ENCODE assay signal across 21 cellular contexts in the genomic region with DNA sequence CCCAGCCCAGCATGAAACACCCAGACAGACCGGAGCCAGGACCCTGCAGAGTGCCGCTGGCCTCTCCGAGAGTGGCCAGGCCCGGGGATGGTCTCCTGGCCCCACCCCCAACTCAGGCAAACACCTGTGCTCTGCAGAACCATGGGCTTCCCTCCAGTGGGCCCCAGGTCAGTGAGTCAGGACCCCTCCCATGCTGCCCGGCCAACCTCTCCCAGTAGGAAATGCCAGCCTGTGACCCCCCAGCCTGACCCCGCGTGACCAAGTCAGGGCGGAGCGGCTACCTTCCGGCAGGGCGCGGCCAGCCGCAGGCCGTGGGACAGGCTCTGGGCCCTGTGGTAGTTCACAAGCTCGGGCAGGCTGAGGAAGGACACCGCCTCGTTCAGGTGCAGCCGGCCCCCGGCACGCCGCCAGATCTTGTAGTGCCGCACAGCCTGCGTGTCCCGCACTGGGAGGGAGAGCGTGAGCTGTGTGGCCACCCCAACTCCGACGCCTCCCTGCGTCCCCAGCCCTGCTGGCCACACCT. TPM values are rescaled to one million over a fixed set of nuclear protein-coding genes. Genes with fewer than 3 reads are reported as not detected.
DNase-seq lines count a peak whose midpoint lies in the region; ATAC-seq, FAIRE-seq and TF ChIP-seq lines count a peak whose summit lies in the region.
"Had no signal": no experiment of that assay in that cellular context is flagged by ENCODE, and none has a peak within 500 bp of the region (broad histone marks: within the 10 kb centered on the region; RNA-seq: fewer than 3 reads in every experiment).

No MANE protein-coding gene starts in this region.

- H3K9ac ChIP-seq in BLaER1 = no peak overlapping the region

- H3K4me1 ChIP-seq in BLaER1 = peaks cover 76% of the 10 kb centered on the region
- H3K4me1 ChIP-seq in osteoblast (ENCODE audit: insufficient read depth, low read length) = peaks cover 8% of the 10 kb centered on the region
- H3K4me1 ChIP-seq in uterus = no peaks in the 10 kb centered on the region

- H4K20me1 ChIP-seq in BLaER1 (no peaks in the 10 kb centered on the region; the same call in 1 of the 2 replicates), osteoblast (ENCODE audit: insufficient read depth, low read length) (no peaks in the 10 kb centered on the region)

- H3K4me2 ChIP-seq in BLaER1 = peak overlapping the region; percentile 77
- H3K4me2 ChIP-seq in osteoblast (ENCODE audit: insufficient read depth, low read length) = no peak overlapping the region

- no peaks in the 10 kb centered on the region for H3K79me2 ChIP-seq in osteoblast (ENCODE audit: insufficient read depth, low read length)

- TF ChIP-seq POLR2A in uterus (IDR thresholded peaks at IDR 0.05) (no peak), H54 (IDR thresholded peaks at IDR 0.05; ENCODE audit: low read depth, low read length) (no peak)

- no peak for TF ChIP-seq CTCF in epithelial cell of esophagus (IDR thresholded peaks at IDR 0.05; ENCODE audit: insufficient read depth, low read depth, low read length, missing control alignments)
- no peak for TF ChIP-seq CTCF in osteoblast (IDR thresholded peaks at IDR 0.05; ENCODE audit: extremely low read depth, low read depth, low read length)
- no peak for TF ChIP-seq CTCF in omental fat pad (IDR thresholded peaks at IDR 0.05)
- no peak for TF ChIP-seq CTCF in uterus (IDR thresholded peaks at IDR 0.05)

- H3K36me3 ChIP-seq in BLaER1 = no peaks in the 10 kb centered on the region
- no peaks in the 10 kb centered on the region for H3K36me3 ChIP-seq in osteoblast (ENCODE audit: insufficient read depth, low read length)
- no peaks in the 10 kb centered on the region for H3K36me3 ChIP-seq in uterus
- H3K36me3 ChIP-seq: adrenal gland had no signal

- ATAC-seq in omental fat pad (ENCODE audit: low FRiP score) = no peak
- ATAC-seq: Panc1; stimulated activated naive CD8-positive, alpha-beta T cell treated with anti-CD3 and anti-CD28 coated beads, Interleukin-15, Interleukin-2, amounts not matched to agents 100 U/mL and 50 U/mL, for 24 hours had no signal

- H2AFZ ChIP-seq in osteoblast (ENCODE audit: low read length) = no peak overlapping the region

- H3K27me3 ChIP-seq in BLaER1 (peaks cover 19% of the 10 kb centered on the region; the same call in 1 of the 2 replicates), osteoblast (ENCODE audit: insufficient read depth, low read length) (peaks cover 10% of the 10 kb centered on the region), uterus (peaks cover 11 to 12% of the 10 kb centered on the region in 2 donors)

- intact Hi-C loops in uterus (cut with DNase I; ENCODE audit: low total_unique reads) = no loop called here

- H3K4me3 ChIP-seq in BLaER1 (no peak overlapping the region), epithelial cell of esophagus (ENCODE audit: low read length) (no peak overlapping the region), osteoblast (ENCODE audit: insufficient read depth, low read length) (no peak overlapping the region), uterus (no peak overlapping the region)
- H3K4me3 ChIP-seq: adrenal gland, lung had no signal

- H3K9me3 ChIP-seq in BLaER1 (no peaks in the 10 kb centered on the region), osteoblast (ENCODE audit: low read depth, low read length) (no peaks in the 10 kb centered on the region), uterus (no peaks in the 10 kb centered on the region)
- H3K9me3 ChIP-seq: adrenal gland had no signal

- no peak for FAIRE-seq in H54 (lab: Jason Lieb, UNC)

- no peak overlapping the region for H3K27ac ChIP-seq in BLaER1
- H3K27ac ChIP-seq in osteoblast (ENCODE audit: low read depth, low read length) = no peak overlapping the region
- H3K27ac ChIP-seq in uterus = no peak overlapping the region
- H3K27ac ChIP-seq: adrenal gland had no signal

- DNase-seq in HPDE6-E6E7 (ENCODE audit: extremely low spot score) (peak; percentile 93), epithelial cell of esophagus (ENCODE audit: low read depth) (peak; percentile 81), osteoblast (ENCODE audit: insufficient read length, low spot score, missing footprints) (peak; percentile 89), NCI-H526 treated with DMSO at 0.1 percent for 48 hours (lab: John Stamatoyannopoulos, UW) (no peak), omental fat pad (ENCODE audit: low spot score) (no peak), uterus (no peak), H54 (ENCODE audit: insufficient read length, low spot score) (no peak)
- DNase-seq: activated T-cell treated with anti-CD3 and anti-CD28 coated beads for 4 hours; adrenal gland; DMS53; erythroblast; hypothalamus; KG1; NCI-H146; stimulated activated naive CD8-positive, alpha-beta T cell treated with anti-CD3 and anti-CD28 coated beads, Interleukin-15, Interleukin-2, amounts not matched to agents 100 U/mL and 50 U/mL, for 24 hours had no signal

RNA-seq across cellular contexts. Expression of a gene that starts 3.2 kb away (rescaled TPM):
- total RNA-seq in osteoblast (under 0.01 TPM in 1 of 2 replicates, not detected in the other), omental fat pad (under 1 TPM in 3 of 4 donors, not detected in 1; 0.12 to 0.63 (median 0.28) TPM), uterus (under 1 TPM in 2 of 4 donors, not detected in 2; under 0.01 TPM)
- total RNA-seq: H4, skeletal muscle tissue had no signal

RNA-seq across cellular contexts. Expression of a gene that starts 13.4 kb away (rescaled TPM):
- total RNA-seq in osteoblast (52.2 and 85.4 TPM in 2 replicates), omental fat pad (100 to 1,000 TPM in 1 of 4 donors, 10 to 100 TPM in 3; 22.2 to 108 (median 75.8) TPM), uterus (100 to 1,000 TPM in 2 of 4 donors, 10 to 100 TPM in 2; 35.8 to 200 (median 88.6) TPM)

RNA-seq across cellular contexts. Expression of a gene that starts 13.6 kb away (rescaled TPM):
- total RNA-seq in osteoblast = not detected in 2 replicates
- not detected for total RNA-seq in omental fat pad
- total RNA-seq in uterus = not detected
- total RNA-seq: adrenal gland, H4, lung, NCI-H460, skeletal muscle tissue had no signal

RNA-seq across cellular contexts. Expression of a gene that starts 20.0 kb away (rescaled TPM):
- under 0.01 TPM in 1 of 2 replicates, not detected in the other for total RNA-seq in osteoblast
- under 1 TPM in 2 of 4 donors, not detected in 2; 0.19 to 0.38 TPM for total RNA-seq in omental fat pad
- under 1 TPM in 2 of 4 donors, not detected in 2; 0.34 to 0.69 TPM for total RNA-seq in uterus
- total RNA-seq: H4 had no signal

RNA-seq across cellular contexts. Expression of a gene that starts 35.0 kb away (rescaled TPM):
- total RNA-seq in osteoblast (not detected in 2 replicates), omental fat pad (1 to 10 TPM in 3 of 4 donors, not detected in 1; 2.1 to 4.7 (median 2.8) TPM), uterus (1 to 10 TPM in 2 of 4 donors, not detected in 2; 1.1 to 1.5 TPM)

Comparison
In these comparisons a context has a peak if more than half of its experiments do, and no peak if none do; other contexts are left out.
1. DNase-seq: peak in HPDE6-E6E7 (single experiment), epithelial cell of esophagus (single experiment) and osteoblast (single experiment); none in NCI-H526 treated with DMSO at 0.1 percent for 48 hours (single experiment), omental fat pad (single experiment), uterus (0 of 2) and H54 (single experiment).